In the genomic region with DNA sequence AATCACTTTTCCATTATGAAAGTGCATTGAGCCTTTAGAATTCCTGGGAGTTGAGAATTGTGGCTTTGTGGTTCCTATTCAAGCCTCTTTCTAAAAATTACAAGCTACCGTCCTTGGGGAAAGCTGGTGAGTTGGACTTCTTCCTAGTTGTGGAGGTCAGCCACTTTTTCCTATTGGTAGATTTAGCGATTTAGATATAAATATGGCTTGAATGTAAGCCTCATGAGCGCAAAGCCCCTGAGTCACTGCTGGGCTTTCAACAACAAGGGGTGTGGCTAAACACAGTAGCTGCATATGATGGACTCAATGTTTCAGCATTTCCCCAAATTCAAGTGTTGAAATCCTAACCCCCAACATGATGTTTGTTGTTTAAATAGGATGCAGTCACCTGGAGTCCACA, we compare ENCODE assay signal across 26 cellular contexts.
DNase-seq lines count a peak whose midpoint lies in the region; ATAC-seq and TF ChIP-seq lines count a peak whose summit lies in the region.
"Had no signal": no experiment of that assay in that cellular context is flagged by ENCODE, and none has a peak within 500 bp of the region (broad histone marks: within the 10 kb centered on the region; RNA-seq: fewer than 3 reads in every experiment).

No MANE protein-coding gene starts in this region.

- H3K27me3 Mint-ChIP-seq in GM23338 (ENCODE audit: insufficient read depth, low read depth, poor library complexity), result no peaks in the 10 kb centered on the region
- H3K27me3 Mint-ChIP-seq: activated CD4-positive, alpha-beta T cell treated with anti-CD3 and anti-CD28 coated beads, Interleukin-2, amount 10 ng/mL, durations not matched to agents 24 days and 14 days; progenitor cell of endocrine pancreas had no signal

- H4K20me1 ChIP-seq in GM23338 (replicated peaks; ENCODE audit: insufficient read depth) (no peaks in the 10 kb centered on the region), fibroblast of lung (ENCODE audit: control insufficient read depth, extremely low read depth, insufficient read depth, low read length) (no peaks in the 10 kb centered on the region), osteoblast (ENCODE audit: insufficient read depth, low read length) (no peaks in the 10 kb centered on the region)

- H3K4me3 Mint-ChIP-seq in GM23338, result no peak overlapping the region
- H3K4me3 Mint-ChIP-seq: activated CD4-positive, alpha-beta T cell treated with anti-CD3 and anti-CD28 coated beads, Interleukin-2, amount 10 ng/mL, durations not matched to agents 24 days and 14 days; activated T-helper 1 cell treated with anti-CD3 and anti-CD28 coated beads, Interleukin-12 subunit alpha, Interleukin-12 subunit beta, Interleukin-2, Interleukin-4 antibody, amounts not matched to agents 30 ng/mL and 10 ng/mL and 1 ng/mL, durations not matched to agents 14 hours and 24 hours and 36 hours; CD8-positive, alpha-beta T cell; stimulated activated effector memory CD8-positive, alpha-beta T cell treated with anti-CD3 and anti-CD28 coated beads, Interleukin-12 subunit alpha, Interleukin-12 subunit beta, amount 100 ng/mL, for 72 hours had no signal

- ATAC-seq in GM23338, result no peak
- ATAC-seq: CD8-positive, alpha-beta T cell; Panc1; stimulated activated effector memory CD8-positive, alpha-beta T cell treated with anti-CD3 and anti-CD28 coated beads, Interleukin-12 subunit alpha, Interleukin-12 subunit beta, amount 100 ng/mL, for 72 hours had no signal

- H3K79me2 ChIP-seq in GM23338 (replicated peaks; ENCODE audit: insufficient read depth) (no peaks in the 10 kb centered on the region), fibroblast of lung (ENCODE audit: control insufficient read depth, insufficient read depth, low read length) (no peaks in the 10 kb centered on the region), osteoblast (ENCODE audit: insufficient read depth, low read length) (no peaks in the 10 kb centered on the region)
- H3K79me2 ChIP-seq: hepatocyte had no signal

- no peaks in the 10 kb centered on the region for H3K36me3 Mint-ChIP-seq in GM23338 (ENCODE audit: low read depth)
- H3K36me3 Mint-ChIP-seq: CD8-positive, alpha-beta T cell; stimulated activated effector memory CD8-positive, alpha-beta T cell treated with anti-CD3 and anti-CD28 coated beads, Interleukin-12 subunit alpha, Interleukin-12 subunit beta, amount 100 ng/mL, for 72 hours had no signal

- H2AFZ ChIP-seq in GM23338 (peak overlapping the region; percentile 19; the same call in 1 of the 2 replicates), fibroblast of lung (ENCODE audit: low read length) (no peak overlapping the region), osteoblast (ENCODE audit: low read length) (peak overlapping the region; percentile 43)
- H2AFZ ChIP-seq: hepatocyte had no signal

- H3K4me3 ChIP-seq in GM23338 (no peak overlapping the region), fibroblast of lung (replicated peaks in 1 of 4; ENCODE audit: control extremely low read depth in 1 of 4, insufficient read depth in 1 of 4, low read depth in 3 of 4, low read length in 4 of 4) (no peak overlapping the region), osteoblast (ENCODE audit: insufficient read depth, low read length) (no peak overlapping the region), SJCRH30 (no peak overlapping the region)
- H3K4me3 ChIP-seq: ascending aorta, esophagus squamous epithelium, hepatocyte, suprapubic skin, uterus had no signal

- H3K9me3 Mint-ChIP-seq in GM23338, result no peaks in the 10 kb centered on the region
- H3K9me3 Mint-ChIP-seq: activated CD4-positive, alpha-beta T cell treated with anti-CD3 and anti-CD28 coated beads, Interleukin-2, amount 10 ng/mL, durations not matched to agents 24 days and 14 days; activated T-helper 1 cell treated with anti-CD3 and anti-CD28 coated beads, Interleukin-12 subunit alpha, Interleukin-12 subunit beta, Interleukin-2, Interleukin-4 antibody, amounts not matched to agents 30 ng/mL and 10 ng/mL and 1 ng/mL, durations not matched to agents 14 hours and 24 hours and 36 hours; CD8-positive, alpha-beta T cell had no signal

- no peaks in the 10 kb centered on the region for H3K9me2 ChIP-seq in GM23338 (ENCODE audit: insufficient read depth)

- H3K9ac ChIP-seq in fibroblast of lung (ENCODE audit: insufficient read depth, low read length), result no peak overlapping the region
- H3K9ac ChIP-seq: KMS-11 had no signal

- H3K4me2 ChIP-seq in GM23338, result no peak overlapping the region
- no peak overlapping the region for H3K4me2 ChIP-seq in fibroblast of lung (ENCODE audit: extremely low read depth, insufficient read depth, low read length)
- peak overlapping the region; percentile 74 for H3K4me2 ChIP-seq in osteoblast (ENCODE audit: insufficient read depth, low read length)
- H3K4me2 ChIP-seq: hepatocyte, KMS-11 had no signal

- 0 out of 3 replicates have a peak, but pooled peaks cover 6% of the 10 kb centered on the region for H3K4me1 Mint-ChIP-seq in GM23338
- H3K4me1 Mint-ChIP-seq: activated CD4-positive, alpha-beta T cell treated with anti-CD3 and anti-CD28 coated beads, Interleukin-2, amount 10 ng/mL, durations not matched to agents 24 days and 14 days; stimulated activated effector memory CD8-positive, alpha-beta T cell treated with anti-CD3 and anti-CD28 coated beads, Interleukin-12 subunit alpha, Interleukin-12 subunit beta, amount 100 ng/mL, for 72 hours had no signal

- no peak overlapping the region for H3K27ac Mint-ChIP-seq in GM23338
- H3K27ac Mint-ChIP-seq: activated CD4-positive, alpha-beta T cell treated with anti-CD3 and anti-CD28 coated beads, Interleukin-2, amount 10 ng/mL, durations not matched to agents 24 days and 14 days; activated T-helper 1 cell treated with anti-CD3 and anti-CD28 coated beads, Interleukin-12 subunit alpha, Interleukin-12 subunit beta, Interleukin-2, Interleukin-4 antibody, amounts not matched to agents 30 ng/mL and 10 ng/mL and 1 ng/mL, durations not matched to agents 14 hours and 24 hours and 36 hours; CD8-positive, alpha-beta T cell; progenitor cell of endocrine pancreas; stimulated activated effector memory CD8-positive, alpha-beta T cell treated with anti-CD3 and anti-CD28 coated beads, Interleukin-12 subunit alpha, Interleukin-12 subunit beta, amount 100 ng/mL, for 72 hours had no signal

- no peak for TF ChIP-seq CTCF in GM23338 (conservative IDR thresholded peaks at IDR 0.05; ENCODE audit: low read depth in 2 of 2)
- TF ChIP-seq CTCF in fibroblast of lung (conservative IDR thresholded peaks at IDR 0.05 in 1 of 2, IDR thresholded peaks at IDR 0.05 in 1 of 2; ENCODE audit: low read depth in 1 of 2, low read length in 2 of 2), result no peak
- no peak for TF ChIP-seq CTCF in osteoblast (IDR thresholded peaks at IDR 0.05; ENCODE audit: extremely low read depth, low read depth, low read length)

- no peaks in the 10 kb centered on the region for H3F3A ChIP-seq in GM23338 (replicated peaks; ENCODE audit: low read depth)

- peaks cover 8% of the 10 kb centered on the region for H3K4me1 ChIP-seq in GM23338 (ENCODE audit: insufficient read depth)
- no peaks in the 10 kb centered on the region for H3K4me1 ChIP-seq in fibroblast of lung (ENCODE audit: control insufficient read depth, extremely low read depth, insufficient read depth, low read length)
- peaks cover 22% of the 10 kb centered on the region for H3K4me1 ChIP-seq in osteoblast (ENCODE audit: insufficient read depth, low read length)
- no peaks in the 10 kb centered on the region for H3K4me1 ChIP-seq in SJCRH30
- H3K4me1 ChIP-seq: esophagus squamous epithelium, suprapubic skin, uterus had no signal

- H3K27ac ChIP-seq in GM23338 (ENCODE audit: low read depth), result no peak overlapping the region
- no peak overlapping the region for H3K27ac ChIP-seq in fibroblast of lung (ENCODE audit: insufficient read depth, low read length)
- peak overlapping the region; percentile 95 for H3K27ac ChIP-seq in osteoblast (ENCODE audit: low read depth, low read length)
- H3K27ac ChIP-seq in SJCRH30, result no peak overlapping the region
- H3K27ac ChIP-seq: ascending aorta, esophagus squamous epithelium, hepatocyte, KMS-11, suprapubic skin, uterus had no signal

- H3K9me3 ChIP-seq in fibroblast of lung (ENCODE audit: control insufficient read depth, insufficient read depth, low read depth, low read length) (no peaks in the 10 kb centered on the region), osteoblast (ENCODE audit: low read depth, low read length) (no peaks in the 10 kb centered on the region), SJCRH30 (replicated peaks) (0 out of 2 replicates have a peak, but pooled peaks cover 3% of the 10 kb centered on the region)
- H3K9me3 ChIP-seq: ascending aorta, esophagus squamous epithelium, suprapubic skin, uterus had no signal

- DNase-seq in GM23338 (ENCODE audit: low spot score), result no peak
- DNase-seq in RPMI7951 (ENCODE audit: low read depth), result peak; percentile 79
- peak; percentile 21 to 93 for DNase-seq in fibroblast of lung (ENCODE audit: low read depth in 2 of 2)
- peak; percentile 56 for DNase-seq in osteoblast (ENCODE audit: insufficient read length, low spot score, missing footprints)
- DNase-seq in stimulated activated CD4-positive, alpha-beta T cell treated with anti-CD3 and anti-CD28 coated beads, Interleukin-4, amount 100 ng/mL, for 4 hours, result no peak
- no peak for DNase-seq in germinal center (ENCODE audit: low spot score)
- no peak for DNase-seq in SJCRH30
- no peak for DNase-seq in stimulated activated CD4-positive, alpha-beta T cell treated with anti-CD3 and anti-CD28 coated beads, Interleukin-1b, Interleukin-23, amount 100 ng/mL, for 48 hours
- DNase-seq: activated CD4-positive, alpha-beta T cell treated with anti-CD3 and anti-CD28 coated beads, Interleukin-2, amount 10 ng/mL, durations not matched to agents 24 days and 14 days; activated naive CD4-positive, alpha-beta T cell treated with anti-CD3 and anti-CD28 coated beads, Interleukin-2, amount 50 U/mL, for 16 hours; CD8-positive, alpha-beta T cell; effector CD8-positive, alpha-beta T cell; esophagus squamous epithelium; GDM1; NCI-H1105; NCI-H2081; NCI-H446; uterus had no signal

- no peaks in the 10 kb centered on the region for H3K36me3 ChIP-seq in GM23338 (ENCODE audit: insufficient read depth)
- H3K36me3 ChIP-seq in fibroblast of lung (ENCODE audit: control insufficient read depth, insufficient read depth, low read length), result no peaks in the 10 kb centered on the region
- H3K36me3 ChIP-seq in osteoblast (ENCODE audit: insufficient read depth, low read length), result no peaks in the 10 kb centered on the region
- H3K36me3 ChIP-seq in SJCRH30, result no peaks in the 10 kb centered on the region
- H3K36me3 ChIP-seq: ascending aorta, esophagus squamous epithelium, suprapubic skin, uterus had no signal

- H3K27me3 ChIP-seq in GM23338 (ENCODE audit: insufficient read depth), result no peaks in the 10 kb centered on the region
- no peaks in the 10 kb centered on the region for H3K27me3 ChIP-seq in fibroblast of lung (ENCODE audit: control insufficient read depth, insufficient read depth, low read length)
- no peaks in the 10 kb centered on the region for H3K27me3 ChIP-seq in osteoblast (ENCODE audit: insufficient read depth, low read length)
- H3K27me3 ChIP-seq in SJCRH30, result no peaks in the 10 kb centered on the region
- H3K27me3 ChIP-seq: ascending aorta, esophagus squamous epithelium, hepatocyte, suprapubic skin, uterus had no signal

Comparison
In these comparisons a context has a peak if more than half of its experiments do, and no peak if none do; other contexts are left out.
1. DNase-seq: peak in RPMI7951 (single experiment), fibroblast of lung (2 of 2) and osteoblast (single experiment); none in GM23338 (single experiment), stimulated activated CD4-positive, alpha-beta T cell treated with anti-CD3 and anti-CD28 coated beads, Interleukin-4, amount 100 ng/mL, for 4 hours (0 of 2), germinal center (single experiment), SJCRH30 (0 of 2) and stimulated activated CD4-positive, alpha-beta T cell treated with anti-CD3 and anti-CD28 coated beads, Interleukin-1b, Interleukin-23, amount 100 ng/mL, for 48 hours (single experiment).